9 cellular contexts compared by ENCODE assay signal in genomic region chrX:21993265-21993664, GRCh38. TPM values are rescaled to one million over a fixed set of nuclear protein-coding genes. Genes with fewer than 3 reads are reported as not detected.
A peak's percentile ranks its signal among the peaks of the same experiment; 100 is the strongest.
DNase-seq lines count a peak whose midpoint lies in the region; ATAC-seq, FAIRE-seq and TF ChIP-seq lines count a peak whose summit lies in the region.
"Had no signal": no experiment of that assay in that cellular context is flagged by ENCODE, and none has a peak within 500 bp of the region (broad histone marks: within the 10 kb centered on the region; RNA-seq: fewer than 3 reads in every experiment).

No MANE protein-coding gene starts in this region.

- H4K20me1 ChIP-seq in K562 (replicated peaks; ENCODE audit: control insufficient read depth, insufficient read depth, low read length) (no peaks in the 10 kb centered on the region), neural progenitor cell (ENCODE audit: low read depth) (no peaks in the 10 kb centered on the region)

- POLR2A ChIA-PET in K562 (lab: Yijun Ruan, JAX) = no interaction called here

- H3K9me3 Mint-ChIP-seq in neural progenitor cell = no peaks in the 10 kb centered on the region

- FAIRE-seq in K562 (lab: Jason Lieb, UNC) (peak; percentile 69), RCC 7860 (lab: Jason Lieb, UNC) (no peak)

- H3K36me3 Mint-ChIP-seq in neural progenitor cell = peaks cover 31% of the 10 kb centered on the region

- peak; percentile 17; the same call in 1 of the 2 replicates for TF ChIP-seq EP300 in K562 (IDR thresholded peaks at IDR 0.05; ENCODE audit: low read length)

- TF ChIP-seq CTCF in K562 (IDR thresholded peaks at IDR 0.05 in 2 of 3, conservative IDR thresholded peaks at IDR 0.05 in 1 of 3; ENCODE audit: insufficient read depth in 2 of 3, low read depth in 1 of 3, low read length in 3 of 3) (no peak), neural progenitor cell (IDR thresholded peaks at IDR 0.05) (no peak)

- H3K9me3 ChIP-seq in K562 (replicated peaks; ENCODE audit: control insufficient read depth, insufficient read depth, low read depth, low read length) = no peaks in the 10 kb centered on the region
- peaks cover 3% of the 10 kb centered on the region for H3K9me3 ChIP-seq in neural progenitor cell (ENCODE audit: low read depth)

- H3K4me2 ChIP-seq in K562 (ENCODE audit: insufficient read depth, low read length) = no peak overlapping the region; the same call in 1 of the 2 replicates
- no peak overlapping the region for H3K4me2 ChIP-seq in neural progenitor cell

- CTCF ChIA-PET in K562 (lab: Yijun Ruan, JAX; ENCODE audit: low intra/inter-chr PET ratio) = no interaction called here

- H3K4me1 ChIP-seq in K562 (replicated peaks in 1 of 2; ENCODE audit: control insufficient read depth in 2 of 2, insufficient read depth in 2 of 2, low read length in 2 of 2) (peaks cover 4 to 6% of the 10 kb centered on the region in 2 experiments; a peak in 3 of 5 replicates), neural progenitor cell (no peaks in the 10 kb centered on the region)

- intact Hi-C loops in K562 (cut with micrococcal nuclease) = no loop called here

- DNase-seq in Ammon's horn (ENCODE audit: low spot score) (peak; percentile 54), K562 (ENCODE audit: extremely low read depth in 1 of 4, low spot score in 3 of 4) (peak in 2 of 4 experiments; percentile 38 to 60), neural progenitor cell (ENCODE audit: low spot score) (no peak), DMS 273 treated with DMSO at 0.1 percent for 48 hours (lab: John Stamatoyannopoulos, UW) (no peak), RCC 7860 (ENCODE audit: low spot score) (no peak)
- no peak for DNase-seq in activated CD4-positive, alpha-beta T cell treated with anti-CD3 and anti-CD28 coated beads, Interleukin-2, amount 50 U/mL, for 4 hours

- H3K27me3 ChIP-seq in K562 (ENCODE audit: control insufficient read depth in 2 of 2, insufficient read depth in 2 of 2, low read length in 2 of 2) (no peaks in the 10 kb centered on the region), neural progenitor cell (no peaks in the 10 kb centered on the region)

- H3K4me3 ChIP-seq in K562 = no peak overlapping the region
- H3K4me3 ChIP-seq in neural progenitor cell = no peak overlapping the region

- H3K9ac ChIP-seq in K562 (ENCODE audit: insufficient read depth in 1 of 2, low read depth in 2 of 2, low read length in 2 of 2) = 0 out of 4 replicates have a peak overlapping the region, but pooled peaks of 1 of the 2 experiments have one; percentile 26
- H3K9ac ChIP-seq in neural progenitor cell = no peak overlapping the region

- TF ChIP-seq POLR2A in K562 (conservative IDR thresholded peaks at IDR 0.05) = no peak

- peak; percentile 75 for ATAC-seq in GM19438 (IDR thresholded peaks at IDR 0.05; ENCODE audit: low read depth, unreplicated experiment)
- peak; percentile 73 for ATAC-seq in HG03135 (IDR thresholded peaks at IDR 0.05; ENCODE audit: unreplicated experiment)
- peak; percentile 80 for ATAC-seq in K562

- H3K27ac Mint-ChIP-seq in neural progenitor cell = no peak overlapping the region

- H2AFZ ChIP-seq in K562 (ENCODE audit: low read depth, low read length) = no peak overlapping the region
- no peak overlapping the region for H2AFZ ChIP-seq in neural progenitor cell (replicated peaks)

- no peaks in the 10 kb centered on the region for H3K9me1 ChIP-seq in K562 (ENCODE audit: control insufficient read depth, insufficient read depth, low read length)

- no peaks in the 10 kb centered on the region for H3K79me2 ChIP-seq in K562 (ENCODE audit: control insufficient read depth, insufficient read depth, low read length)
- no peaks in the 10 kb centered on the region for H3K79me2 ChIP-seq in neural progenitor cell (ENCODE audit: low read depth)

- no peaks in the 10 kb centered on the region for H3K4me1 Mint-ChIP-seq in neural progenitor cell

- in situ Hi-C loops in K562 (cut with MboI) = no loop called here

- TF ChIP-seq RAD21 in K562 (CRISPR knock-in tag; conservative IDR thresholded peaks at IDR 0.05 in 1 of 2, IDR thresholded peaks at IDR 0.05 in 1 of 2) = no peak

- peaks cover 2% of the 10 kb centered on the region for H3K27me3 Mint-ChIP-seq in neural progenitor cell (ENCODE audit: insufficient read depth, low read depth)

- no peak overlapping the region for H3K4me3 Mint-ChIP-seq in neural progenitor cell

- H3K36me3 ChIP-seq in K562 (ENCODE audit: control insufficient read depth, insufficient read depth, low read length) (peaks cover 60% of the 10 kb centered on the region; the same call in 2 of the 3 replicates), neural progenitor cell (no peaks in the 10 kb centered on the region)

- 56% methylated on average over 6 of the region's 8 CpGs for WGBS in K562 (ENCODE audit: insufficient coverage, low coverage, missing lambda C conversion rate)

- no peaks in the 10 kb centered on the region for H3F3A ChIP-seq in neural progenitor cell (ENCODE audit: low read depth)

- H3K27ac ChIP-seq in K562 (ENCODE audit: extremely low read depth, low read depth, low read length) (peak overlapping the region; percentile 26; the same call in 1 of the 3 replicates), neural progenitor cell (no peak overlapping the region)
- H3K27ac ChIP-seq: VCaP had no signal

- BruUV-seq in K562 (replicated peaks; lab: Mats Ljungman, UMichigan) = no TSS peak

TF ChIP-seq in K562, 482 proteins besides CTCF, POLR2A, EP300 and RAD21 (continues in another document):
- TF ChIP-seq ZNF174 (CRISPR knock-in tag; IDR thresholded peaks at IDR 0.05) (no peak), SMARCA5 (IDR thresholded peaks at IDR 0.05) (no peak), SLC30A9 (CRISPR knock-in tag; IDR thresholded peaks at IDR 0.05) (no peak), VEZF1 (CRISPR knock-in tag; IDR thresholded peaks at IDR 0.05) (no peak), RBM17 (IDR thresholded peaks at IDR 0.05; ENCODE audit: borderline replicate concordance, low read depth, low read length) (no peak), NR2C2 (CRISPR knock-in tag; IDR thresholded peaks at IDR 0.05) (no peak), NR2C2 (tag; IDR thresholded peaks at IDR 0.05) (no peak), TRIM28 (IDR thresholded peaks at IDR 0.05) (no peak)

RNA-seq across cellular contexts. Expression of gene PHEX, which starts 38.9 kb away (rescaled TPM):
- total RNA-seq in K562 (2011; cell fraction: chromatin; rRNA removed; ENCODE audit: low replicate concordance) = 0.05 and 0.32 TPM in 2 replicates
- not detected in 2 replicates for total RNA-seq in K562 (2011; cell fraction: nucleolus; rRNA removed)
- 0.15 TPM in 1 of 2 replicates, not detected in the other for total RNA-seq in K562 (2011; cell fraction: nucleoplasm; rRNA removed)
- total RNA-seq in K562 (2014; rRNA removed) = 0.04 TPM in 1 of 2 replicates, not detected in the other
- total RNA-seq in K562 (2014; rRNA removed; fragmentation: Illumina TruSeq; extraction: Trizol) = 0.03 and 0.04 TPM in 2 replicates
- 0.11 TPM in 1 of 2 replicates, not detected in the other for total RNA-seq in K562 (2015; rRNA removed; fragmentation: Illumina TruSeq; extraction: Trizol)
- total RNA-seq in K562 (2021) = 0.07 TPM in 1 of 2 replicates, not detected in the other
- 0.01 and 0.03 TPM in 2 replicates for polyA plus RNA-seq in K562 (2011; rRNA removed)
- polyA plus RNA-seq in K562 (2011; cell fraction: cytosol; rRNA removed) = 0.01 TPM in 2 replicates
- 0.03 and 0.07 TPM in 2 replicates for polyA plus RNA-seq in K562 (2011; cell fraction: nucleus; rRNA removed)
- 0.01 TPM in 1 of 2 replicates, not detected in the other for polyA plus RNA-seq in K562 (2012)
- polyA plus RNA-seq in K562 (2014; fragmentation: Illumina TruSeq; extraction: Trizol) = not detected in 2 replicates
- polyA plus RNA-seq in K562 (2014; fragmentation: Nextera tagmentation; extraction: Ambion mirVana) = not detected
- polyA plus RNA-seq in K562 (2014; rRNA removed) = not detected in 2 replicates
- 0.42 TPM in 1 of 2 replicates, not detected in the other for polyA minus RNA-seq in K562 (2011; rRNA and poly(A)+ RNA removed)
- polyA minus RNA-seq in K562 (2011; cell fraction: cytosol; rRNA and poly(A)+ RNA removed) = not detected in 2 replicates
- polyA minus RNA-seq in K562 (2011; cell fraction: nucleus; rRNA and poly(A)+ RNA removed) = not detected in 2 replicates
- total RNA-seq in neural progenitor cell (ENCODE audit: low replicate concordance) = 0.06 and 0.07 TPM in 2 replicates

RNA-seq across cellular contexts. Expression of gene SMS, which starts 52.8 kb away (rescaled TPM):
- 13.0 and 19.7 TPM in 2 replicates for total RNA-seq in K562 (2011; cell fraction: chromatin; rRNA removed; ENCODE audit: low replicate concordance)
- 12.6 and 13.3 TPM in 2 replicates for total RNA-seq in K562 (2011; cell fraction: nucleolus; rRNA removed)
- 16.6 and 20.2 TPM in 2 replicates for total RNA-seq in K562 (2011; cell fraction: nucleoplasm; rRNA removed)
- total RNA-seq in K562 (2014; rRNA removed) (158 and 164 TPM in 2 replicates), K562 (2014; rRNA removed; fragmentation: Illumina TruSeq; extraction: Trizol) (193 and 211 TPM in 2 replicates), K562 (2015; rRNA removed; fragmentation: Illumina TruSeq; extraction: Trizol) (179 and 192 TPM in 2 replicates), K562 (2021) (150 and 152 TPM in 2 replicates), neural progenitor cell (ENCODE audit: low replicate concordance) (105 and 142 TPM in 2 replicates)
- polyA plus RNA-seq in K562 (2011; rRNA removed) (75.5 and 111 TPM in 2 replicates), K562 (2014; fragmentation: Illumina TruSeq; extraction: Trizol) (181 and 193 TPM in 2 replicates), K562 (2014; fragmentation: Nextera tagmentation; extraction: Ambion mirVana) (10 to 100 TPM; 71.1 to 98.5 TPM), K562 (2014; rRNA removed) (133 TPM in 2 replicates)
- 63.9 and 64.3 TPM in 2 replicates for polyA plus RNA-seq in K562 (2011; cell fraction: cytosol; rRNA removed)
- 27.6 and 33.3 TPM in 2 replicates for polyA plus RNA-seq in K562 (2011; cell fraction: nucleus; rRNA removed)
- polyA plus RNA-seq in K562 (2012) = 98.5 and 157 TPM in 2 replicates
- polyA minus RNA-seq in K562 (2011; rRNA and poly(A)+ RNA removed) = 95.3 and 96.0 TPM in 2 replicates
- 81.9 and 89.6 TPM in 2 replicates for polyA minus RNA-seq in K562 (2011; cell fraction: cytosol; rRNA and poly(A)+ RNA removed)
- polyA minus RNA-seq in K562 (2011; cell fraction: nucleus; rRNA and poly(A)+ RNA removed) = 11.8 and 20.5 TPM in 2 replicates
